In the genomic region with DNA sequence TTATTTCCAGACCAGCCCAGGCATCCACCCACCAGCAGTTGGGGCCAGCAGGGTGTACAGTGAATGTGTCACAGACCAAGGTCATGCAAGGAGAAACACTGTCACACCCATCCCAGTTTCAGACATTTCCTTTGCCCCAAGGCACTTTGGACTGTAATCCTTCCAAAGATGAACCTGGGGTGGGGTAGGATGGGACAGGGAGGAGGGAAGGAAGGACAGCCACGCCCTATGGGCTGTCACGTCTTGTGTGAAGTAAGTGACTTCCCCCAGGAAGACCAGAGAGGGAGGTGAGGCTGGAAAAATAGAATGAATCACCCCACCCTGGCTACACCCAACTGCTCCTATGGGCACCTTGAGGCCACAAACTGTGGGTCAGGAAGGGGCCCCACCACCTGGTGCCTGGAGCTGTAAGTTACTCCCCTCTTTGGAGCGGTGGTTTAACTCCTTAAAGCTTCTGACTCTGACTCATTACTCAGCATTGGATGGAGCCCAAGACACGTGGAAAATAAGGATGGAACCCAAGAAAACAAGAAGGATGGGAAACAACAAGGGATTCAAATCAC, we compare ENCODE assay signal across 1 cellular context.
A peak's percentile ranks its signal among the peaks of the same experiment; 100 is the strongest.
TF ChIP-seq lines count a peak whose summit lies in the region.

No MANE protein-coding gene starts in this region.

TF ChIP-seq in HEK293, 187 proteins besides CTCF, POLR2A, EP300 and RAD21 (continued from another document):
- TF ChIP-seq, protein P1, sequence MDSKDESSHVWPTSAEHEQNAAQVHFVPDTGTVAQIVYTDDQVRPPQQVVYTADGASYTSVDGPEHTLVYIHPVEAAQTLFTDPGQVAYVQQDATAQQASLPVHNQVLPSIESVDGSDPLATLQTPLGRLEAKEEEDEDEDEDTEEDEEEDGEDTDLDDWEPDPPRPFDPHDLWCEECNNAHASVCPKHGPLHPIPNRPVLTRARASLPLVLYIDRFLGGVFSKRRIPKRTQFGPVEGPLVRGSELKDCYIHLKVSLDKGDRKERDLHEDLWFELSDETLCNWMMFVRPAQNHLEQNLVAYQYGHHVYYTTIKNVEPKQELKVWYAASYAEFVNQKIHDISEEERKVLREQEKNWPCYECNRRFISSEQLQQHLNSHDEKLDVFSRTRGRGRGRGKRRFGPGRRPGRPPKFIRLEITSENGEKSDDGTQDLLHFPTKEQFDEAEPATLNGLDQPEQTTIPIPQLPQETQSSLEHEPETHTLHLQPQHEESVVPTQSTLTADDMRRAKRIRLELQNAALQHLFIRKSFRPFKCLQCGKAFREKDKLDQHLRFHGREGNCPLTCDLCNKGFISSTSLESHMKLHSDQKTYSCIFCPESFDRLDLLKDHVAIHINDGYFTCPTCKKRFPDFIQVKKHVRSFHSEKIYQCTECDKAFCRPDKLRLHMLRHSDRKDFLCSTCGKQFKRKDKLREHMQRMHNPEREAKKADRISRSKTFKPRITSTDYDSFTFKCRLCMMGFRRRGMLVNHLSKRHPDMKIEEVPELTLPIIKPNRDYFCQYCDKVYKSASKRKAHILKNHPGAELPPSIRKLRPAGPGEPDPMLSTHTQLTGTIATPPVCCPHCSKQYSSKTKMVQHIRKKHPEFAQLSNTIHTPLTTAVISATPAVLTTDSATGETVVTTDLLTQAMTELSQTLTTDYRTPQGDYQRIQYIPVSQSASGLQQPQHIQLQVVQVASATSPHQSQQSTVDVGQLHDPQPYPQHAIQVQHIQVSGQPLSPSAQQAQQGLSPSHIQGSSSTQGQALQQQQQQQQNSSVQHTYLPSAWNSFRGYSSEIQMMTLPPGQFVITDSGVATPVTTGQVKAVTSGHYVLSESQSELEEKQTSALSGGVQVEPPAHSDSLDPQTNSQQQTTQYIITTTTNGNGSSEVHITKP (tag by site-specific recombination; IDR thresholded peaks at IDR 0.05), result no peak
- no peak for TF ChIP-seq ZNF600 (tag by site-specific recombination; IDR thresholded peaks at IDR 0.05)
- no peak for TF ChIP-seq ZNF558 (tag by site-specific recombination; IDR thresholded peaks at IDR 0.05)
- TF ChIP-seq WT1 (tag by site-specific recombination; IDR thresholded peaks at IDR 0.05), result peak; percentile 34; the same call in 1 of the 2 replicates
- no peak for TF ChIP-seq ZFHX2 (tag by site-specific recombination; conservative IDR thresholded peaks at IDR 0.05)
- TF ChIP-seq ZSCAN16 (tag by site-specific recombination; IDR thresholded peaks at IDR 0.05), result no peak
- no peak for TF ChIP-seq ZNF146 (tag by site-specific recombination; IDR thresholded peaks at IDR 0.05)
- peak; percentile 98 for TF ChIP-seq KLF1 (tag by site-specific recombination; IDR thresholded peaks at IDR 0.05)
- TF ChIP-seq YY2 (tag by site-specific recombination; IDR thresholded peaks at IDR 0.05), result no peak
- no peak for TF ChIP-seq ZSCAN23 (tag by site-specific recombination; IDR thresholded peaks at IDR 0.05)
